Comparison of ENCODE assay signal across 1 cellular context in the genomic region with DNA sequence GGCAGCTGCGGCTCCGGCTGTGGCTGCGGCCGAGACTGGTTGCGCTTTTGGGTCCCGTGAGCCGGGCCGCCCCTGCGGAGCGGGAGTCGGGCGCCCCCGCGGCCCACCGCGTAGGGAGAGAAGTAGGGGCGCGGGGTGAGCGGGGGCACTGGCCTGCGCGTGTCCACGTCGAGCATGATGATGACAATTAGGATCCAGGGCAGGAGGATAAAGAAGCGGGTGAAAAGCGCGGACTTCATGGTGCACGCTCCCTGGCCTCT.
A peak's percentile ranks its signal among the peaks of the same experiment; 100 is the strongest.
TF ChIP-seq lines count a peak whose summit lies in the region.

No MANE protein-coding gene starts in this region.

TF ChIP-seq in HepG2, 621 proteins besides CTCF, POLR2A, EP300 and RAD21 (continued from another document):
- TF ChIP-seq, protein P1, sequence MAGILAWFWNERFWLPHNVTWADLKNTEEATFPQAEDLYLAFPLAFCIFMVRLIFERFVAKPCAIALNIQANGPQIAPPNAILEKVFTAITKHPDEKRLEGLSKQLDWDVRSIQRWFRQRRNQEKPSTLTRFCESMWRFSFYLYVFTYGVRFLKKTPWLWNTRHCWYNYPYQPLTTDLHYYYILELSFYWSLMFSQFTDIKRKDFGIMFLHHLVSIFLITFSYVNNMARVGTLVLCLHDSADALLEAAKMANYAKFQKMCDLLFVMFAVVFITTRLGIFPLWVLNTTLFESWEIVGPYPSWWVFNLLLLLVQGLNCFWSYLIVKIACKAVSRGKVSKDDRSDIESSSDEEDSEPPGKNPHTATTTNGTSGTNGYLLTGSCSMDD (CRISPR knock-in tag; IDR thresholded peaks at IDR 0.05): no peak
- TF ChIP-seq ZNF788 (CRISPR knock-in tag; IDR thresholded peaks at IDR 0.05; ENCODE audit: borderline replicate concordance) (no peak), ZNF777 (CRISPR knock-in tag; IDR thresholded peaks at IDR 0.05) (peak; percentile 93), ZNF333 (CRISPR knock-in tag; IDR thresholded peaks at IDR 0.05; ENCODE audit: borderline replicate concordance) (0 out of 2 replicates have a peak, but pooled peaks have one; percentile 21), SNAPC2 (CRISPR knock-in tag; IDR thresholded peaks at IDR 0.05) (no peak; the same call in 1 of the 2 replicates), MED1 (CRISPR knock-in tag; IDR thresholded peaks at IDR 0.05) (0 out of 2 replicates have a peak, but pooled peaks have one; percentile 1), YY1 (IDR thresholded peaks at IDR 0.05; ENCODE audit: insufficient read depth, insufficient replicate concordance, low read depth, low read length) (no peak), ZNF558 (CRISPR knock-in tag; IDR thresholded peaks at IDR 0.05; ENCODE audit: borderline replicate concordance) (no peak), HOXA7 (CRISPR knock-in tag; IDR thresholded peaks at IDR 0.05) (no peak), KMT2A (CRISPR knock-in tag; IDR thresholded peaks at IDR 0.05) (no peak), ZNF234 (CRISPR knock-in tag; conservative IDR thresholded peaks at IDR 0.05) (no peak)
- TF ChIP-seq, protein P2, sequence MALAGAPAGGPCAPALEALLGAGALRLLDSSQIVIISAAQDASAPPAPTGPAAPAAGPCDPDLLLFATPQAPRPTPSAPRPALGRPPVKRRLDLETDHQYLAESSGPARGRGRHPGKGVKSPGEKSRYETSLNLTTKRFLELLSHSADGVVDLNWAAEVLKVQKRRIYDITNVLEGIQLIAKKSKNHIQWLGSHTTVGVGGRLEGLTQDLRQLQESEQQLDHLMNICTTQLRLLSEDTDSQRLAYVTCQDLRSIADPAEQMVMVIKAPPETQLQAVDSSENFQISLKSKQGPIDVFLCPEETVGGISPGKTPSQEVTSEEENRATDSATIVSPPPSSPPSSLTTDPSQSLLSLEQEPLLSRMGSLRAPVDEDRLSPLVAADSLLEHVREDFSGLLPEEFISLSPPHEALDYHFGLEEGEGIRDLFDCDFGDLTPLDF (CRISPR knock-in tag; IDR thresholded peaks at IDR 0.05): no peak; the same call in 1 of the 2 replicates
- TF ChIP-seq, protein P3, sequence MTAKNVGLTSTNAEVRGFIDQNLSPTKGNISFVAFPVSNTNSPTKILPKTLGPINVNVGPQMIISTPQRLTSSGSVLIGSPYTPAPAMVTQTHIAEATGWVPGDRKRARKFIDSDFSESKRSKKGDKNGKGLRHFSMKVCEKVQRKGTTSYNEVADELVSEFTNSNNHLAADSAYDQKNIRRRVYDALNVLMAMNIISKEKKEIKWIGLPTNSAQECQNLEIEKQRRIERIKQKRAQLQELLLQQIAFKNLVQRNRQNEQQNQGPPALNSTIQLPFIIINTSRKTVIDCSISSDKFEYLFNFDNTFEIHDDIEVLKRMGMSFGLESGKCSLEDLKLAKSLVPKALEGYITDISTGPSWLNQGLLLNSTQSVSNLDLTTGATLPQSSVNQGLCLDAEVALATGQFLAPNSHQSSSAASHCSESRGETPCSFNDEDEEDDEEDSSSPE (CRISPR knock-in tag; IDR thresholded peaks at IDR 0.05): no peak
- TF ChIP-seq, protein P4, sequence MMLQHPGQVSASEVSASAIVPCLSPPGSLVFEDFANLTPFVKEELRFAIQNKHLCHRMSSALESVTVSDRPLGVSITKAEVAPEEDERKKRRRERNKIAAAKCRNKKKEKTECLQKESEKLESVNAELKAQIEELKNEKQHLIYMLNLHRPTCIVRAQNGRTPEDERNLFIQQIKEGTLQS (CRISPR knock-in tag; IDR thresholded peaks at IDR 0.05): no peak
